In the genomic region with DNA sequence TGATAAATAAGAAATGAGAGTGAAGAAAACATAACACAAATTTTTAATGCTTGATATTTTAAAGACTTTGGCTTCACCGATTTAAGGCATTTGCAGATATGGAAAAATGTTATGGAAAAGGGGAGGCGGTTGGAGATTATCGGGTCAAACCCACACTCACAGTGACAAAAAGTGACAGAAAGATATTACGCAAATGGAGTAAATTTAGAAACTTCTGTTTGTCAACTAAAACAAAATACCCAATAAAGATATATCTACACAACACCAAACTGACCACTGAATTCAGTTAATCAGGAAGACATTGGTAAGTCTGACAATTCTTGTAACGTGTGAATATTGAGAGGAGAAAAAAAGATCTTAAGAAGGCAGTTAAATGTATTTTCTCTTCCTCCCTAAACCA, we compare ENCODE assay signal across 1 cellular context.
TF ChIP-seq lines count a peak whose summit lies in the region.

No MANE protein-coding gene starts in this region.

TF ChIP-seq in K562, 482 proteins besides CTCF, POLR2A, EP300 and RAD21 (continued from another document and continues in another):
- TF ChIP-seq, protein P1, sequence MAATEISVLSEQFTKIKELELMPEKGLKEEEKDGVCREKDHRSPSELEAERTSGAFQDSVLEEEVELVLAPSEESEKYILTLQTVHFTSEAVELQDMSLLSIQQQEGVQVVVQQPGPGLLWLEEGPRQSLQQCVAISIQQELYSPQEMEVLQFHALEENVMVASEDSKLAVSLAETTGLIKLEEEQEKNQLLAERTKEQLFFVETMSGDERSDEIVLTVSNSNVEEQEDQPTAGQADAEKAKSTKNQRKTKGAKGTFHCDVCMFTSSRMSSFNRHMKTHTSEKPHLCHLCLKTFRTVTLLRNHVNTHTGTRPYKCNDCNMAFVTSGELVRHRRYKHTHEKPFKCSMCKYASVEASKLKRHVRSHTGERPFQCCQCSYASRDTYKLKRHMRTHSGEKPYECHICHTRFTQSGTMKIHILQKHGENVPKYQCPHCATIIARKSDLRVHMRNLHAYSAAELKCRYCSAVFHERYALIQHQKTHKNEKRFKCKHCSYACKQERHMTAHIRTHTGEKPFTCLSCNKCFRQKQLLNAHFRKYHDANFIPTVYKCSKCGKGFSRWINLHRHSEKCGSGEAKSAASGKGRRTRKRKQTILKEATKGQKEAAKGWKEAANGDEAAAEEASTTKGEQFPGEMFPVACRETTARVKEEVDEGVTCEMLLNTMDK (IDR thresholded peaks at IDR 0.05; ENCODE audit: borderline replicate concordance, insufficient read depth, low read depth, low read length, poor library complexity, severe bottlenecking): no peak
- TF ChIP-seq NCOR1 (IDR thresholded peaks at IDR 0.05) (peak; percentile 84), HMGN3 (IDR thresholded peaks at IDR 0.05; ENCODE audit: borderline replicate concordance, extremely low read depth, insufficient read length, low read depth, low read length) (peak; percentile 63), FOXA1 (IDR thresholded peaks at IDR 0.05; ENCODE audit: borderline replicate concordance) (no peak), PHTF2 (CRISPR knock-in tag; IDR thresholded peaks at IDR 0.05) (no peak), TAF1 (IDR thresholded peaks at IDR 0.05; ENCODE audit: control insufficient read depth, extremely low read depth, insufficient read depth, low read length, severe bottlenecking) (no peak), FOXP1 (CRISPR knock-in tag; IDR thresholded peaks at IDR 0.05) (no peak), ZNF583 (CRISPR knock-in tag; IDR thresholded peaks at IDR 0.05) (no peak), ZNF507 (tag; conservative IDR thresholded peaks at IDR 0.05) (no peak), PPARD (CRISPR knock-in tag; IDR thresholded peaks at IDR 0.05) (no peak), CBX8 (IDR thresholded peaks at IDR 0.05; ENCODE audit: borderline replicate concordance, extremely low read depth, low read depth, low read length, poor library complexity, severe bottlenecking) (no peak), CCNT2 (IDR thresholded peaks at IDR 0.05; ENCODE audit: borderline replicate concordance, extremely low read depth, insufficient read length, low read depth, low read length) (peak; percentile 68), ELF4 (CRISPR knock-in tag; IDR thresholded peaks at IDR 0.05) (no peak), ZNF197 (CRISPR knock-in tag; IDR thresholded peaks at IDR 0.05; ENCODE audit: low read depth) (no peak), SIRT6 (IDR thresholded peaks at IDR 0.05; ENCODE audit: low read depth, low read length) (no peak), ZNF23 (CRISPR knock-in tag; IDR thresholded peaks at IDR 0.05) (no peak), GATAD2A (IDR thresholded peaks at IDR 0.05) (no peak), PURB (CRISPR knock-in tag; IDR thresholded peaks at IDR 0.05; ENCODE audit: low read depth) (no peak), HNRNPK (IDR thresholded peaks at IDR 0.05; ENCODE audit: low read depth, low read length, poor library complexity, severe bottlenecking) (no peak), TBP (optimal IDR thresholded peaks at IDR 0.05; ENCODE audit: low read depth, low read length) (no peak), SRSF7 (optimal IDR thresholded peaks at IDR 0.05; ENCODE audit: low read depth, low read length) (no peak), RBBP5 (IDR thresholded peaks at IDR 0.05; ENCODE audit: borderline replicate concordance, insufficient read depth, low read length, poor library complexity, severe bottlenecking) (no peak), NRF1 (conservative IDR thresholded peaks at IDR 0.05 in 1 of 2, IDR thresholded peaks at IDR 0.05 in 1 of 2) (no peak), RBFOX2 (IDR thresholded peaks at IDR 0.05; ENCODE audit: low read depth, low read length) (peak; percentile 63), NR2C2 (CRISPR knock-in tag; IDR thresholded peaks at IDR 0.05) (no peak), NR2C2 (tag; IDR thresholded peaks at IDR 0.05) (no peak), MCM3 (IDR thresholded peaks at IDR 0.05) (no peak), RUNX1 (IDR thresholded peaks at IDR 0.05; ENCODE audit: low read depth) (no peak), ZNF79 (CRISPR knock-in tag; IDR thresholded peaks at IDR 0.05; ENCODE audit: low read depth) (no peak), GTF2E2 (tag; IDR thresholded peaks at IDR 0.05) (no peak), ZBTB7A (IDR thresholded peaks at IDR 0.05; ENCODE audit: borderline replicate concordance, control insufficient read depth, low read depth, low read length) (no peak), ILF3 (IDR thresholded peaks at IDR 0.05; ENCODE audit: borderline replicate concordance) (no peak), CBX3 (IDR thresholded peaks at IDR 0.05; ENCODE audit: borderline replicate concordance in 1 of 2, low read length in 2 of 2) (no peak), SMARCC2 (IDR thresholded peaks at IDR 0.05; ENCODE audit: low read depth) (peak; percentile 71; the same call in 1 of the 2 replicates), BMI1 (IDR thresholded peaks at IDR 0.05; ENCODE audit: low read length) (no peak), HNRNPLL (IDR thresholded peaks at IDR 0.05; ENCODE audit: low read depth, low read length, poor library complexity, severe bottlenecking) (peak; percentile 93)
- TF ChIP-seq, protein P2, sequence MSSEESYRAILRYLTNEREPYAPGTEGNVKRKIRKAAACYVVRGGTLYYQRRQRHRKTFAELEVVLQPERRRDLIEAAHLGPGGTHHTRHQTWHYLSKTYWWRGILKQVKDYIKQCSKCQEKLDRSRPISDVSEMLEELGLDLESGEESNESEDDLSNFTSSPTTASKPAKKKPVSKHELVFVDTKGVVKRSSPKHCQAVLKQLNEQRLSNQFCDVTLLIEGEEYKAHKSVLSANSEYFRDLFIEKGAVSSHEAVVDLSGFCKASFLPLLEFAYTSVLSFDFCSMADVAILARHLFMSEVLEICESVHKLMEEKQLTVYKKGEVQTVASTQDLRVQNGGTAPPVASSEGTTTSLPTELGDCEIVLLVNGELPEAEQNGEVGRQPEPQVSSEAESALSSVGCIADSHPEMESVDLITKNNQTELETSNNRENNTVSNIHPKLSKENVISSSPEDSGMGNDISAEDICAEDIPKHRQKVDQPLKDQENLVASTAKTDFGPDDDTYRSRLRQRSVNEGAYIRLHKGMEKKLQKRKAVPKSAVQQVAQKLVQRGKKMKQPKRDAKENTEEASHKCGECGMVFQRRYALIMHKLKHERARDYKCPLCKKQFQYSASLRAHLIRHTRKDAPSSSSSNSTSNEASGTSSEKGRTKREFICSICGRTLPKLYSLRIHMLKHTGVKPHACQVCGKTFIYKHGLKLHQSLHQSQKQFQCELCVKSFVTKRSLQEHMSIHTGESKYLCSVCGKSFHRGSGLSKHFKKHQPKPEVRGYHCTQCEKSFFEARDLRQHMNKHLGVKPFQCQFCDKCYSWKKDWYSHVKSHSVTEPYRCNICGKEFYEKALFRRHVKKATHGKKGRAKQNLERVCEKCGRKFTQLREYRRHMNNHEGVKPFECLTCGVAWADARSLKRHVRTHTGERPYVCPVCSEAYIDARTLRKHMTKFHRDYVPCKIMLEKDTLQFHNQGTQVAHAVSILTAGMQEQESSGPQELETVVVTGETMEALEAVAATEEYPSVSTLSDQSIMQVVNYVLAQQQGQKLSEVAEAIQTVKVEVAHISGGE (CRISPR knock-in tag; IDR thresholded peaks at IDR 0.05): peak in 1 of 3 experiments; percentile 32; a peak in 1 of 6 replicates
- TF ChIP-seq, protein P3, sequence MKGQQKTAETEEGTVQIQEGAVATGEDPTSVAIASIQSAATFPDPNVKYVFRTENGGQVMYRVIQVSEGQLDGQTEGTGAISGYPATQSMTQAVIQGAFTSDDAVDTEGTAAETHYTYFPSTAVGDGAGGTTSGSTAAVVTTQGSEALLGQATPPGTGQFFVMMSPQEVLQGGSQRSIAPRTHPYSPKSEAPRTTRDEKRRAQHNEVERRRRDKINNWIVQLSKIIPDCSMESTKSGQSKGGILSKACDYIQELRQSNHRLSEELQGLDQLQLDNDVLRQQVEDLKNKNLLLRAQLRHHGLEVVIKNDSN (CRISPR knock-in tag; IDR thresholded peaks at IDR 0.05): no peak
- TF ChIP-seq, protein P4, sequence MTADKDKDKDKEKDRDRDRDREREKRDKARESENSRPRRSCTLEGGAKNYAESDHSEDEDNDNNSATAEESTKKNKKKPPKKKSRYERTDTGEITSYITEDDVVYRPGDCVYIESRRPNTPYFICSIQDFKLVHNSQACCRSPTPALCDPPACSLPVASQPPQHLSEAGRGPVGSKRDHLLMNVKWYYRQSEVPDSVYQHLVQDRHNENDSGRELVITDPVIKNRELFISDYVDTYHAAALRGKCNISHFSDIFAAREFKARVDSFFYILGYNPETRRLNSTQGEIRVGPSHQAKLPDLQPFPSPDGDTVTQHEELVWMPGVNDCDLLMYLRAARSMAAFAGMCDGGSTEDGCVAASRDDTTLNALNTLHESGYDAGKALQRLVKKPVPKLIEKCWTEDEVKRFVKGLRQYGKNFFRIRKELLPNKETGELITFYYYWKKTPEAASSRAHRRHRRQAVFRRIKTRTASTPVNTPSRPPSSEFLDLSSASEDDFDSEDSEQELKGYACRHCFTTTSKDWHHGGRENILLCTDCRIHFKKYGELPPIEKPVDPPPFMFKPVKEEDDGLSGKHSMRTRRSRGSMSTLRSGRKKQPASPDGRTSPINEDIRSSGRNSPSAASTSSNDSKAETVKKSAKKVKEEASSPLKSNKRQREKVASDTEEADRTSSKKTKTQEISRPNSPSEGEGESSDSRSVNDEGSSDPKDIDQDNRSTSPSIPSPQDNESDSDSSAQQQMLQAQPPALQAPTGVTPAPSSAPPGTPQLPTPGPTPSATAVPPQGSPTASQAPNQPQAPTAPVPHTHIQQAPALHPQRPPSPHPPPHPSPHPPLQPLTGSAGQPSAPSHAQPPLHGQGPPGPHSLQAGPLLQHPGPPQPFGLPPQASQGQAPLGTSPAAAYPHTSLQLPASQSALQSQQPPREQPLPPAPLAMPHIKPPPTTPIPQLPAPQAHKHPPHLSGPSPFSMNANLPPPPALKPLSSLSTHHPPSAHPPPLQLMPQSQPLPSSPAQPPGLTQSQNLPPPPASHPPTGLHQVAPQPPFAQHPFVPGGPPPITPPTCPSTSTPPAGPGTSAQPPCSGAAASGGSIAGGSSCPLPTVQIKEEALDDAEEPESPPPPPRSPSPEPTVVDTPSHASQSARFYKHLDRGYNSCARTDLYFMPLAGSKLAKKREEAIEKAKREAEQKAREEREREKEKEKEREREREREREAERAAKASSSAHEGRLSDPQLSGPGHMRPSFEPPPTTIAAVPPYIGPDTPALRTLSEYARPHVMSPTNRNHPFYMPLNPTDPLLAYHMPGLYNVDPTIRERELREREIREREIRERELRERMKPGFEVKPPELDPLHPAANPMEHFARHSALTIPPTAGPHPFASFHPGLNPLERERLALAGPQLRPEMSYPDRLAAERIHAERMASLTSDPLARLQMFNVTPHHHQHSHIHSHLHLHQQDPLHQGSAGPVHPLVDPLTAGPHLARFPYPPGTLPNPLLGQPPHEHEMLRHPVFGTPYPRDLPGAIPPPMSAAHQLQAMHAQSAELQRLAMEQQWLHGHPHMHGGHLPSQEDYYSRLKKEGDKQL (CRISPR knock-in tag; IDR thresholded peaks at IDR 0.05; ENCODE audit: borderline replicate concordance): no peak
- TF ChIP-seq, protein P5, sequence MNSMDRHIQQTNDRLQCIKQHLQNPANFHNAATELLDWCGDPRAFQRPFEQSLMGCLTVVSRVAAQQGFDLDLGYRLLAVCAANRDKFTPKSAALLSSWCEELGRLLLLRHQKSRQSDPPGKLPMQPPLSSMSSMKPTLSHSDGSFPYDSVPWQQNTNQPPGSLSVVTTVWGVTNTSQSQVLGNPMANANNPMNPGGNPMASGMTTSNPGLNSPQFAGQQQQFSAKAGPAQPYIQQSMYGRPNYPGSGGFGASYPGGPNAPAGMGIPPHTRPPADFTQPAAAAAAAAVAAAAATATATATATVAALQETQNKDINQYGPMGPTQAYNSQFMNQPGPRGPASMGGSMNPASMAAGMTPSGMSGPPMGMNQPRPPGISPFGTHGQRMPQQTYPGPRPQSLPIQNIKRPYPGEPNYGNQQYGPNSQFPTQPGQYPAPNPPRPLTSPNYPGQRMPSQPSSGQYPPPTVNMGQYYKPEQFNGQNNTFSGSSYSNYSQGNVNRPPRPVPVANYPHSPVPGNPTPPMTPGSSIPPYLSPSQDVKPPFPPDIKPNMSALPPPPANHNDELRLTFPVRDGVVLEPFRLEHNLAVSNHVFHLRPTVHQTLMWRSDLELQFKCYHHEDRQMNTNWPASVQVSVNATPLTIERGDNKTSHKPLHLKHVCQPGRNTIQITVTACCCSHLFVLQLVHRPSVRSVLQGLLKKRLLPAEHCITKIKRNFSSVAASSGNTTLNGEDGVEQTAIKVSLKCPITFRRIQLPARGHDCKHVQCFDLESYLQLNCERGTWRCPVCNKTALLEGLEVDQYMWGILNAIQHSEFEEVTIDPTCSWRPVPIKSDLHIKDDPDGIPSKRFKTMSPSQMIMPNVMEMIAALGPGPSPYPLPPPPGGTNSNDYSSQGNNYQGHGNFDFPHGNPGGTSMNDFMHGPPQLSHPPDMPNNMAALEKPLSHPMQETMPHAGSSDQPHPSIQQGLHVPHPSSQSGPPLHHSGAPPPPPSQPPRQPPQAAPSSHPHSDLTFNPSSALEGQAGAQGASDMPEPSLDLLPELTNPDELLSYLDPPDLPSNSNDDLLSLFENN (IDR thresholded peaks at IDR 0.05; ENCODE audit: low read depth in 2 of 2, low read length in 2 of 2): no peak
- TF ChIP-seq, protein P6, sequence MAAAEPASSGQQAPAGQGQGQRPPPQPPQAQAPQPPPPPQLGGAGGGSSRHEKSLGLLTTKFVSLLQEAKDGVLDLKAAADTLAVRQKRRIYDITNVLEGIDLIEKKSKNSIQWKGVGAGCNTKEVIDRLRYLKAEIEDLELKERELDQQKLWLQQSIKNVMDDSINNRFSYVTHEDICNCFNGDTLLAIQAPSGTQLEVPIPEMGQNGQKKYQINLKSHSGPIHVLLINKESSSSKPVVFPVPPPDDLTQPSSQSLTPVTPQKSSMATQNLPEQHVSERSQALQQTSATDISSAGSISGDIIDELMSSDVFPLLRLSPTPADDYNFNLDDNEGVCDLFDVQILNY (CRISPR knock-in tag; IDR thresholded peaks at IDR 0.05): no peak
- TF ChIP-seq, protein P7, sequence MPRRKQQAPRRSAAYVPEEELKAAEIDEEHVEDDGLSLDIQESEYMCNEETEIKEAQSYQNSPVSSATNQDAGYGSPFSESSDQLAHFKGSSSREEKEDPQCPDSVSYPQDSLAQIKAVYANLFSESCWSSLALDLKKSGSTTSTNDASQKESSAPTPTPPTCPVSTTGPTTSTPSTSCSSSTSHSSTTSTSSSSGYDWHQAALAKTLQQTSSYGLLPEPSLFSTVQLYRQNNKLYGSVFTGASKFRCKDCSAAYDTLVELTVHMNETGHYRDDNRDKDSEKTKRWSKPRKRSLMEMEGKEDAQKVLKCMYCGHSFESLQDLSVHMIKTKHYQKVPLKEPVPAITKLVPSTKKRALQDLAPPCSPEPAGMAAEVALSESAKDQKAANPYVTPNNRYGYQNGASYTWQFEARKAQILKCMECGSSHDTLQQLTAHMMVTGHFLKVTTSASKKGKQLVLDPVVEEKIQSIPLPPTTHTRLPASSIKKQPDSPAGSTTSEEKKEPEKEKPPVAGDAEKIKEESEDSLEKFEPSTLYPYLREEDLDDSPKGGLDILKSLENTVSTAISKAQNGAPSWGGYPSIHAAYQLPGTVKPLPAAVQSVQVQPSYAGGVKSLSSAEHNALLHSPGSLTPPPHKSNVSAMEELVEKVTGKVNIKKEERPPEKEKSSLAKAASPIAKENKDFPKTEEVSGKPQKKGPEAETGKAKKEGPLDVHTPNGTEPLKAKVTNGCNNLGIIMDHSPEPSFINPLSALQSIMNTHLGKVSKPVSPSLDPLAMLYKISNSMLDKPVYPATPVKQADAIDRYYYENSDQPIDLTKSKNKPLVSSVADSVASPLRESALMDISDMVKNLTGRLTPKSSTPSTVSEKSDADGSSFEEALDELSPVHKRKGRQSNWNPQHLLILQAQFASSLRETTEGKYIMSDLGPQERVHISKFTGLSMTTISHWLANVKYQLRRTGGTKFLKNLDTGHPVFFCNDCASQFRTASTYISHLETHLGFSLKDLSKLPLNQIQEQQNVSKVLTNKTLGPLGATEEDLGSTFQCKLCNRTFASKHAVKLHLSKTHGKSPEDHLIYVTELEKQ (CRISPR knock-in tag; IDR thresholded peaks at IDR 0.05): no peak
